ENCODE assay signal across 8 cellular contexts in genomic region chr2:205682239-205683021, GRCh38. TPM values are rescaled to one million over a fixed set of nuclear protein-coding genes. Genes with fewer than 3 reads are reported as not detected.
DNase-seq lines count a peak whose midpoint lies in the region; ATAC-seq lines count a peak whose summit lies in the region.

Gene NRP2, plus strand, starts transcription at chr2:205682501. Its CDS starts 790 bp downstream, at chr2:205683291.

- no peaks in the 10 kb centered on the region for H3K9me3 Mint-ChIP-seq in activated CD4-positive, alpha-beta T cell treated with anti-CD3 and anti-CD28 coated beads for 36 hours (ENCODE audit: low read depth)
- H3K9me3 Mint-ChIP-seq in dendritic cell treated with granulocyte-macrophage colony-stimulating factor and Interleukin-4, amounts not matched to agents 40 ng/mL and 50 ng/mL, for 4 days: no peaks in the 10 kb centered on the region

- CTCF ChIA-PET in activated CD4-positive, alpha-beta T cell treated with anti-CD3 and anti-CD28 coated beads for 36 hours (lab: Charles Lee): interaction anchor here (0.7 to 1.5 kb wide), 3 partner anchors 17 to 359 kb away, joined by 3 read pairs; no protein-coding TSS in a partner anchor

- intact Hi-C loops in activated CD4-positive, alpha-beta T cell treated with anti-CD3 and anti-CD28 coated beads for 36 hours (cut with DNase I, micrococcal nuclease): loop anchor here in 1 of 2 experiments (5.0 kb wide), 2 partner anchors 245 to 1575 kb away; no protein-coding TSS in a partner anchor
- intact Hi-C loops in dendritic cell treated with granulocyte-macrophage colony-stimulating factor and Interleukin-4, amounts not matched to agents 40 ng/mL and 50 ng/mL, for 4 days (cut with micrococcal nuclease): loop anchor here (2.0 kb wide), 2 partner anchors 16 to 40 kb away; no protein-coding TSS in a partner anchor
- intact Hi-C loops in left colon (cut with DNase I, micrococcal nuclease): no loop called here

- H3K36me3 Mint-ChIP-seq in activated CD4-positive, alpha-beta T cell treated with anti-CD3 and anti-CD28 coated beads for 36 hours (ENCODE audit: low read depth): no peaks in the 10 kb centered on the region
- peaks cover 48% of the 10 kb centered on the region for H3K36me3 Mint-ChIP-seq in dendritic cell treated with granulocyte-macrophage colony-stimulating factor and Interleukin-4, amounts not matched to agents 40 ng/mL and 50 ng/mL, for 4 days (ENCODE audit: low read depth)

- H3K4me3 Mint-ChIP-seq in activated CD4-positive, alpha-beta T cell treated with anti-CD3 and anti-CD28 coated beads for 36 hours: peak within 1 kb of the TSS; percentile 73
- peak within 1 kb of the TSS; percentile 86 for H3K4me3 Mint-ChIP-seq in dendritic cell treated with granulocyte-macrophage colony-stimulating factor and Interleukin-4, amounts not matched to agents 40 ng/mL and 50 ng/mL, for 4 days

- peak within 1 kb of the TSS; percentile 82 for H3K4me3 ChIP-seq in ACC112 (ENCODE audit: low read depth, low read length)

- H3K79me2 ChIP-seq in ACC112 (ENCODE audit: control insufficient read depth, insufficient read depth, low read length, unreplicated experiment): no peaks in the 10 kb centered on the region

- DNase-seq in NCI-H446 (lab: John Stamatoyannopoulos, UW): peak; percentile 59 to 84
- peak; percentile 78 for DNase-seq in activated CD4-positive, alpha-beta T cell treated with anti-CD3 and anti-CD28 coated beads for 36 hours
- peak; percentile 80 to 86 for DNase-seq in left colon
- peak; percentile 57 for DNase-seq in stimulated activated CD4-positive, alpha-beta T cell treated with anti-CD3 and anti-CD28 coated beads, Interleukin-1b, Interleukin-23, amount 100 ng/mL, for 48 hours

- peak within 1 kb of the TSS; percentile 79 for H2AFZ ChIP-seq in ACC112 (ENCODE audit: low read length, unreplicated experiment)

- no peaks in the 10 kb centered on the region for H3K27me3 ChIP-seq in ACC112 (ENCODE audit: insufficient read depth, low read length)

- peaks cover 23% of the 10 kb centered on the region for H3K4me1 Mint-ChIP-seq in activated CD4-positive, alpha-beta T cell treated with anti-CD3 and anti-CD28 coated beads for 36 hours
- H3K4me1 Mint-ChIP-seq in dendritic cell treated with granulocyte-macrophage colony-stimulating factor and Interleukin-4, amounts not matched to agents 40 ng/mL and 50 ng/mL, for 4 days (ENCODE audit: low read depth): peaks cover 54% of the 10 kb centered on the region

- H3K27ac ChIP-seq in ACC112 (ENCODE audit: low read depth, low read length): no peak within 1 kb of the TSS

- no peak within 1 kb of the TSS for H3K27ac Mint-ChIP-seq in activated CD4-positive, alpha-beta T cell treated with anti-CD3 and anti-CD28 coated beads for 36 hours
- peak within 1 kb of the TSS; percentile 89 for H3K27ac Mint-ChIP-seq in dendritic cell treated with granulocyte-macrophage colony-stimulating factor and Interleukin-4, amounts not matched to agents 40 ng/mL and 50 ng/mL, for 4 days

- POLR2A ChIA-PET in activated CD4-positive, alpha-beta T cell treated with anti-CD3 and anti-CD28 coated beads for 36 hours (lab: Charles Lee): interaction anchor here (0.7 kb wide), 1 partner anchor 90 kb away, joined by 3 read pairs; no protein-coding TSS in a partner anchor

- H3K27me3 Mint-ChIP-seq in activated CD4-positive, alpha-beta T cell treated with anti-CD3 and anti-CD28 coated beads for 36 hours: peaks cover 58% of the 10 kb centered on the region
- peaks cover 74% of the 10 kb centered on the region for H3K27me3 Mint-ChIP-seq in dendritic cell treated with granulocyte-macrophage colony-stimulating factor and Interleukin-4, amounts not matched to agents 40 ng/mL and 50 ng/mL, for 4 days

- H3K4me1 ChIP-seq in ACC112 (ENCODE audit: control insufficient read depth, insufficient read depth, low read length, unreplicated experiment): peaks cover 13% of the 10 kb centered on the region

- peak; percentile 74 for ATAC-seq in GM18873 (IDR thresholded peaks at IDR 0.05; ENCODE audit: low FRiP score, unreplicated experiment)
- peak; percentile 62 for ATAC-seq in HG03103 (IDR thresholded peaks at IDR 0.05; ENCODE audit: low read depth, unreplicated experiment)
- ATAC-seq in activated CD4-positive, alpha-beta T cell treated with anti-CD3 and anti-CD28 coated beads for 36 hours: peak; percentile 85
- peak; percentile 87 for ATAC-seq in left colon

- H3K36me3 ChIP-seq in ACC112 (ENCODE audit: insufficient read depth, low read length): no peaks in the 10 kb centered on the region

RNA-seq across cellular contexts. Expression of gene NRP2, which starts in this region (rescaled TPM):
- 1 to 10 TPM; 1.5 to 3.8 TPM for total RNA-seq in activated CD4-positive, alpha-beta T cell treated with anti-CD3 and anti-CD28 coated beads for 36 hours
- total RNA-seq in left colon: 10 to 100 TPM in 1 of 2 donors, 1 to 10 TPM in 1; 3.8 to 42.6 TPM
